ENCODE assay signal across 1 cellular context in the genomic region with DNA sequence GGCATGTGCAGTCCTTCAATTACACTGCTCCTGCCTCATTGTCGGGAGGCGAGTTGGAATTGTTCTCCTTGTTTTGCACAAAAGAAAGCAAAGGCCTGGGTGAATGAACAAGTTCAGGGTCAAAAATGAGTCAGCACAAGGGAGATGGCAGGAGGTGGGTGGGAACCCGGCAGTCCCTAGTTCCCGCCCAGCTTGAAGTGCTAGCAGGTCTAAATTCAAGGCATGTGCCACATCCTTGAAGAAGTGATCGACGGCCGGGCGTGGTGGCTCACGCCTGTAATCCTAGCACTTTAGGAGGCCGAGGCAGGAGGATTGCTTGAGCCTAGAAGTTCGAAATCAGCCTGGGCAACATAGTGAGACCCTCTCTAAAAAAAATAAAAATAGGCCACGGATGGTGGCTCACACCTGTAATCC.
TF ChIP-seq lines count a peak whose summit lies in the region.

No MANE protein-coding gene starts in this region.

TF ChIP-seq in K562, 482 proteins besides CTCF, POLR2A, EP300 and RAD21 (continued from another document and continues in another):
- TF ChIP-seq, protein P1, sequence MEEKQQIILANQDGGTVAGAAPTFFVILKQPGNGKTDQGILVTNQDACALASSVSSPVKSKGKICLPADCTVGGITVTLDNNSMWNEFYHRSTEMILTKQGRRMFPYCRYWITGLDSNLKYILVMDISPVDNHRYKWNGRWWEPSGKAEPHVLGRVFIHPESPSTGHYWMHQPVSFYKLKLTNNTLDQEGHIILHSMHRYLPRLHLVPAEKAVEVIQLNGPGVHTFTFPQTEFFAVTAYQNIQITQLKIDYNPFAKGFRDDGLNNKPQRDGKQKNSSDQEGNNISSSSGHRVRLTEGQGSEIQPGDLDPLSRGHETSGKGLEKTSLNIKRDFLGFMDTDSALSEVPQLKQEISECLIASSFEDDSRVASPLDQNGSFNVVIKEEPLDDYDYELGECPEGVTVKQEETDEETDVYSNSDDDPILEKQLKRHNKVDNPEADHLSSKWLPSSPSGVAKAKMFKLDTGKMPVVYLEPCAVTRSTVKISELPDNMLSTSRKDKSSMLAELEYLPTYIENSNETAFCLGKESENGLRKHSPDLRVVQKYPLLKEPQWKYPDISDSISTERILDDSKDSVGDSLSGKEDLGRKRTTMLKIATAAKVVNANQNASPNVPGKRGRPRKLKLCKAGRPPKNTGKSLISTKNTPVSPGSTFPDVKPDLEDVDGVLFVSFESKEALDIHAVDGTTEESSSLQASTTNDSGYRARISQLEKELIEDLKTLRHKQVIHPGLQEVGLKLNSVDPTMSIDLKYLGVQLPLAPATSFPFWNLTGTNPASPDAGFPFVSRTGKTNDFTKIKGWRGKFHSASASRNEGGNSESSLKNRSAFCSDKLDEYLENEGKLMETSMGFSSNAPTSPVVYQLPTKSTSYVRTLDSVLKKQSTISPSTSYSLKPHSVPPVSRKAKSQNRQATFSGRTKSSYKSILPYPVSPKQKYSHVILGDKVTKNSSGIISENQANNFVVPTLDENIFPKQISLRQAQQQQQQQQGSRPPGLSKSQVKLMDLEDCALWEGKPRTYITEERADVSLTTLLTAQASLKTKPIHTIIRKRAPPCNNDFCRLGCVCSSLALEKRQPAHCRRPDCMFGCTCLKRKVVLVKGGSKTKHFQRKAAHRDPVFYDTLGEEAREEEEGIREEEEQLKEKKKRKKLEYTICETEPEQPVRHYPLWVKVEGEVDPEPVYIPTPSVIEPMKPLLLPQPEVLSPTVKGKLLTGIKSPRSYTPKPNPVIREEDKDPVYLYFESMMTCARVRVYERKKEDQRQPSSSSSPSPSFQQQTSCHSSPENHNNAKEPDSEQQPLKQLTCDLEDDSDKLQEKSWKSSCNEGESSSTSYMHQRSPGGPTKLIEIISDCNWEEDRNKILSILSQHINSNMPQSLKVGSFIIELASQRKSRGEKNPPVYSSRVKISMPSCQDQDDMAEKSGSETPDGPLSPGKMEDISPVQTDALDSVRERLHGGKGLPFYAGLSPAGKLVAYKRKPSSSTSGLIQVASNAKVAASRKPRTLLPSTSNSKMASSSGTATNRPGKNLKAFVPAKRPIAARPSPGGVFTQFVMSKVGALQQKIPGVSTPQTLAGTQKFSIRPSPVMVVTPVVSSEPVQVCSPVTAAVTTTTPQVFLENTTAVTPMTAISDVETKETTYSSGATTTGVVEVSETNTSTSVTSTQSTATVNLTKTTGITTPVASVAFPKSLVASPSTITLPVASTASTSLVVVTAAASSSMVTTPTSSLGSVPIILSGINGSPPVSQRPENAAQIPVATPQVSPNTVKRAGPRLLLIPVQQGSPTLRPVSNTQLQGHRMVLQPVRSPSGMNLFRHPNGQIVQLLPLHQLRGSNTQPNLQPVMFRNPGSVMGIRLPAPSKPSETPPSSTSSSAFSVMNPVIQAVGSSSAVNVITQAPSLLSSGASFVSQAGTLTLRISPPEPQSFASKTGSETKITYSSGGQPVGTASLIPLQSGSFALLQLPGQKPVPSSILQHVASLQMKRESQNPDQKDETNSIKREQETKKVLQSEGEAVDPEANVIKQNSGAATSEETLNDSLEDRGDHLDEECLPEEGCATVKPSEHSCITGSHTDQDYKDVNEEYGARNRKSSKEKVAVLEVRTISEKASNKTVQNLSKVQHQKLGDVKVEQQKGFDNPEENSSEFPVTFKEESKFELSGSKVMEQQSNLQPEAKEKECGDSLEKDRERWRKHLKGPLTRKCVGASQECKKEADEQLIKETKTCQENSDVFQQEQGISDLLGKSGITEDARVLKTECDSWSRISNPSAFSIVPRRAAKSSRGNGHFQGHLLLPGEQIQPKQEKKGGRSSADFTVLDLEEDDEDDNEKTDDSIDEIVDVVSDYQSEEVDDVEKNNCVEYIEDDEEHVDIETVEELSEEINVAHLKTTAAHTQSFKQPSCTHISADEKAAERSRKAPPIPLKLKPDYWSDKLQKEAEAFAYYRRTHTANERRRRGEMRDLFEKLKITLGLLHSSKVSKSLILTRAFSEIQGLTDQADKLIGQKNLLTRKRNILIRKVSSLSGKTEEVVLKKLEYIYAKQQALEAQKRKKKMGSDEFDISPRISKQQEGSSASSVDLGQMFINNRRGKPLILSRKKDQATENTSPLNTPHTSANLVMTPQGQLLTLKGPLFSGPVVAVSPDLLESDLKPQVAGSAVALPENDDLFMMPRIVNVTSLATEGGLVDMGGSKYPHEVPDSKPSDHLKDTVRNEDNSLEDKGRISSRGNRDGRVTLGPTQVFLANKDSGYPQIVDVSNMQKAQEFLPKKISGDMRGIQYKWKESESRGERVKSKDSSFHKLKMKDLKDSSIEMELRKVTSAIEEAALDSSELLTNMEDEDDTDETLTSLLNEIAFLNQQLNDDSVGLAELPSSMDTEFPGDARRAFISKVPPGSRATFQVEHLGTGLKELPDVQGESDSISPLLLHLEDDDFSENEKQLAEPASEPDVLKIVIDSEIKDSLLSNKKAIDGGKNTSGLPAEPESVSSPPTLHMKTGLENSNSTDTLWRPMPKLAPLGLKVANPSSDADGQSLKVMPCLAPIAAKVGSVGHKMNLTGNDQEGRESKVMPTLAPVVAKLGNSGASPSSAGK (IDR thresholded peaks at IDR 0.05) = peak; percentile 99
- TF ChIP-seq ZNF274 (IDR thresholded peaks at IDR 0.05; ENCODE audit: borderline replicate concordance, low read depth, low read length) (no peak), ATF7 (IDR thresholded peaks at IDR 0.05) (no peak), POLR2G (IDR thresholded peaks at IDR 0.05; ENCODE audit: low read depth, low read length) (no peak), IFI16 (CRISPR knock-in tag; IDR thresholded peaks at IDR 0.05) (no peak), ZNF699 (CRISPR knock-in tag; IDR thresholded peaks at IDR 0.05; ENCODE audit: insufficient replicate concordance) (no peak), ZNF707 (CRISPR knock-in tag; conservative IDR thresholded peaks at IDR 0.05) (no peak), ZNF41 (CRISPR knock-in tag; conservative IDR thresholded peaks at IDR 0.05) (no peak), ARID1B (IDR thresholded peaks at IDR 0.05) (0 out of 2 replicates have a peak, but pooled peaks have one; percentile 56), NUFIP1 (IDR thresholded peaks at IDR 0.05; ENCODE audit: partially characterized antibody) (peak; percentile 15), PURB (CRISPR knock-in tag; IDR thresholded peaks at IDR 0.05; ENCODE audit: low read depth) (no peak), EGR1 (conservative IDR thresholded peaks at IDR 0.05) (peak; percentile 63), NCOA2 (IDR thresholded peaks at IDR 0.05; ENCODE audit: partially characterized antibody in 2 of 2) (no peak), FOXA3 (CRISPR knock-in tag; conservative IDR thresholded peaks at IDR 0.05 in 1 of 2, IDR thresholded peaks at IDR 0.05 in 1 of 2) (no peak), SMARCB1 (IDR thresholded peaks at IDR 0.05; ENCODE audit: insufficient read length, low read depth) (no peak), KLF13 (tag; IDR thresholded peaks at IDR 0.05; ENCODE audit: borderline replicate concordance, low read depth) (peak; percentile 27; the same call in 1 of the 2 replicates), ZKSCAN8 (CRISPR knock-in tag; IDR thresholded peaks at IDR 0.05) (no peak), ZFP91 (CRISPR knock-in tag; IDR thresholded peaks at IDR 0.05) (no peak), PHF21A (IDR thresholded peaks at IDR 0.05; ENCODE audit: borderline replicate concordance, low read depth) (no peak), ZNF830 (CRISPR knock-in tag; IDR thresholded peaks at IDR 0.05) (no peak), EP400 (IDR thresholded peaks at IDR 0.05) (peak; percentile 36; the same call in 1 of the 2 replicates), PHF8 (IDR thresholded peaks at IDR 0.05; ENCODE audit: borderline replicate concordance, low read length) (no peak), ELF2 (CRISPR knock-in tag; IDR thresholded peaks at IDR 0.05) (no peak), MAFG (tag; conservative IDR thresholded peaks at IDR 0.05) (peak; percentile 71), ZFPM2 (CRISPR knock-in tag; IDR thresholded peaks at IDR 0.05) (no peak), HNRNPLL (IDR thresholded peaks at IDR 0.05; ENCODE audit: low read depth, low read length, poor library complexity, severe bottlenecking) (no peak), IRF2 (CRISPR knock-in tag; IDR thresholded peaks at IDR 0.05) (no peak), ZNF282 (CRISPR knock-in tag; IDR thresholded peaks at IDR 0.05) (no peak), CEBPZ (IDR thresholded peaks at IDR 0.05; ENCODE audit: borderline replicate concordance, low read depth, low read length) (no peak), TCF7L2 (IDR thresholded peaks at IDR 0.05; ENCODE audit: low read depth, low read length) (no peak), ZNF24 (IDR thresholded peaks at IDR 0.05) (peak; percentile 77), KAT2B (IDR thresholded peaks at IDR 0.05; ENCODE audit: low read depth, low read length) (no peak), POLR2AphosphoS2 (IDR thresholded peaks at IDR 0.05; ENCODE audit: low read length) (no peak), PHTF2 (CRISPR knock-in tag; IDR thresholded peaks at IDR 0.05) (no peak), ZNF551 (CRISPR knock-in tag; IDR thresholded peaks at IDR 0.05) (no peak), FOSL1 (tag; conservative IDR thresholded peaks at IDR 0.05) (peak; percentile 43; the same call in 1 of the 2 replicates), SMARCA5 (IDR thresholded peaks at IDR 0.05) (no peak), ZC3H4 (CRISPR knock-in tag; IDR thresholded peaks at IDR 0.05; ENCODE audit: borderline replicate concordance) (no peak)
- TF ChIP-seq, protein P2, sequence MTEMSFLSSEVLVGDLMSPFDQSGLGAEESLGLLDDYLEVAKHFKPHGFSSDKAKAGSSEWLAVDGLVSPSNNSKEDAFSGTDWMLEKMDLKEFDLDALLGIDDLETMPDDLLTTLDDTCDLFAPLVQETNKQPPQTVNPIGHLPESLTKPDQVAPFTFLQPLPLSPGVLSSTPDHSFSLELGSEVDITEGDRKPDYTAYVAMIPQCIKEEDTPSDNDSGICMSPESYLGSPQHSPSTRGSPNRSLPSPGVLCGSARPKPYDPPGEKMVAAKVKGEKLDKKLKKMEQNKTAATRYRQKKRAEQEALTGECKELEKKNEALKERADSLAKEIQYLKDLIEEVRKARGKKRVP (CRISPR knock-in tag; IDR thresholded peaks at IDR 0.05) = no peak
- TF ChIP-seq, protein P3, sequence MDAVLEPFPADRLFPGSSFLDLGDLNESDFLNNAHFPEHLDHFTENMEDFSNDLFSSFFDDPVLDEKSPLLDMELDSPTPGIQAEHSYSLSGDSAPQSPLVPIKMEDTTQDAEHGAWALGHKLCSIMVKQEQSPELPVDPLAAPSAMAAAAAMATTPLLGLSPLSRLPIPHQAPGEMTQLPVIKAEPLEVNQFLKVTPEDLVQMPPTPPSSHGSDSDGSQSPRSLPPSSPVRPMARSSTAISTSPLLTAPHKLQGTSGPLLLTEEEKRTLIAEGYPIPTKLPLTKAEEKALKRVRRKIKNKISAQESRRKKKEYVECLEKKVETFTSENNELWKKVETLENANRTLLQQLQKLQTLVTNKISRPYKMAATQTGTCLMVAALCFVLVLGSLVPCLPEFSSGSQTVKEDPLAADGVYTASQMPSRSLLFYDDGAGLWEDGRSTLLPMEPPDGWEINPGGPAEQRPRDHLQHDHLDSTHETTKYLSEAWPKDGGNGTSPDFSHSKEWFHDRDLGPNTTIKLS (IDR thresholded peaks at IDR 0.05; ENCODE audit: borderline replicate concordance, low read depth) = peak; percentile 67; the same call in 1 of the 2 replicates
- TF ChIP-seq, protein P4, sequence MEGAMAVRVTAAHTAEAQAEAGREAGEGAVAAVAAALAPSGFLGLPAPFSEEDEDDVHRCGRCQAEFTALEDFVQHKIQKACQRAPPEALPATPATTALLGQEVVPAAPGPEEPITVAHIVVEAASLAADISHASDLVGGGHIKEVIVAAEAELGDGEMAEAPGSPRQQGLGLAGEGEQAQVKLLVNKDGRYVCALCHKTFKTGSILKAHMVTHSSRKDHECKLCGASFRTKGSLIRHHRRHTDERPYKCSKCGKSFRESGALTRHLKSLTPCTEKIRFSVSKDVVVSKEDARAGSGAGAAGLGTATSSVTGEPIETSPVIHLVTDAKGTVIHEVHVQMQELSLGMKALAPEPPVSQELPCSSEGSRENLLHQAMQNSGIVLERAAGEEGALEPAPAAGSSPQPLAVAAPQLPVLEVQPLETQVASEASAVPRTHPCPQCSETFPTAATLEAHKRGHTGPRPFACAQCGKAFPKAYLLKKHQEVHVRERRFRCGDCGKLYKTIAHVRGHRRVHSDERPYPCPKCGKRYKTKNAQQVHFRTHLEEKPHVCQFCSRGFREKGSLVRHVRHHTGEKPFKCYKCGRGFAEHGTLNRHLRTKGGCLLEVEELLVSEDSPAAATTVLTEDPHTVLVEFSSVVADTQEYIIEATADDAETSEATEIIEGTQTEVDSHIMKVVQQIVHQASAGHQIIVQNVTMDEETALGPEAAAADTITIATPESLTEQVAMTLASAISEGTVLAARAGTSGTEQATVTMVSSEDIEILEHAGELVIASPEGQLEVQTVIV (CRISPR knock-in tag; IDR thresholded peaks at IDR 0.05; ENCODE audit: borderline replicate concordance) = no peak
